Comparison of ENCODE assay signal across 9 cellular contexts in the genomic region with DNA sequence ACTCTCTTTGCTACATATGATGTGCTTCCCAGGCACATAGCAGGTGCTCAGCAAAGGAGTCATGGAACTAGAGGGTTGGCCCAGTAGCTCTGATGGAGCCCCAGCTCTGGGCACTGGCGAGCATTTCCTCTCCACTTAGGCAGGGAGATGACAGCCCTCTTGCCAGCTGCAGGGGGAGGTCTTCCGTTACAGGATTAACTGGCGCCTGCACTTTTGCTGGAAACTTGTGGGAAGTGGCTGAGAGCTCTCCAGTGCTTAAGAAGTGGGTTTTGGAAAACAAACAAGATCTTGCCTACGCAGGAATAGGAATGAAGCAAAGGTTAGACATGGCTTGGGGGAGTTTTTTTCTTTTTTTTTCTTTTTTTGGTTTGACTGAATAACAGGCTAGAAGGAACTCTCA.
DNase-seq lines count a peak whose midpoint lies in the region; ATAC-seq lines count a peak whose summit lies in the region.
"Had no signal": no experiment of that assay in that cellular context is flagged by ENCODE, and none has a peak within 500 bp of the region (broad histone marks: within the 10 kb centered on the region; RNA-seq: fewer than 3 reads in every experiment).

No MANE protein-coding gene starts in this region.

- H4K8ac ChIP-seq in neuronal stem cell (ENCODE audit: low read depth, low read length): no peak overlapping the region

- ATAC-seq in HG02623 (IDR thresholded peaks at IDR 0.05; ENCODE audit: unreplicated experiment): no peak

- H3K4me1 ChIP-seq in neuronal stem cell (ENCODE audit: control insufficient read depth in 2 of 2, insufficient read depth in 1 of 2, low read depth in 1 of 2, low read length in 2 of 2): peaks cover 0 to 12% of the 10 kb centered on the region in 2 donors

- no peak overlapping the region for H3K14ac ChIP-seq in neuronal stem cell (ENCODE audit: low read length)

- H3K79me1 ChIP-seq in neuronal stem cell (ENCODE audit: low read depth, low read length): no peaks in the 10 kb centered on the region

- H4K91ac ChIP-seq in neuronal stem cell (ENCODE audit: low read depth, low read length, poor library complexity): no peak overlapping the region

- H2BK120ac ChIP-seq in neuronal stem cell (ENCODE audit: low read depth, low read length): no peak overlapping the region

- H3K27ac ChIP-seq in neuronal stem cell (replicated peaks; ENCODE audit: low read length) (no peak overlapping the region), substantia nigra (ENCODE audit: low read depth, low read length, poor library complexity, severe bottlenecking) (no peak overlapping the region)

- no peak overlapping the region for H2BK15ac ChIP-seq in neuronal stem cell (ENCODE audit: low read length)

- no peak overlapping the region for H2BK5ac ChIP-seq in neuronal stem cell (ENCODE audit: low read length)

- no peak overlapping the region for H3K9ac ChIP-seq in neuronal stem cell (ENCODE audit: low read depth, low read length, poor library complexity)

- no CpG with 5 or more reads among the region's 4 CpGs for WGBS in neuronal stem cell (ENCODE audit: extremely low coverage in 2 of 2, insufficient read length in 2 of 2, insufficient replicate concordance in 1 of 2), 2 donors

- H3K4me3 ChIP-seq in neuronal stem cell (ENCODE audit: low read length in 2 of 2): no peak overlapping the region

- H3K9me3 ChIP-seq in neuronal stem cell (replicated peaks in 1 of 2; ENCODE audit: control insufficient read depth in 2 of 2, insufficient read depth in 1 of 2, low read depth in 1 of 2, low read length in 2 of 2): no peaks in the 10 kb centered on the region

- H2BK12ac ChIP-seq in neuronal stem cell (ENCODE audit: low read length): no peak overlapping the region

- DNase-seq in DMS79 treated with DMSO at 0.1 percent for 48 hours (lab: John Stamatoyannopoulos, UW) (peak; percentile 96), NCI-H2227 treated with DMSO at 0.1 percent for 48 hours (lab: John Stamatoyannopoulos, UW) (peak; percentile 25), dedifferentiated amniotic fluid mesenchymal stem cell (ENCODE audit: extremely low spot score) (peak; percentile 37), neuronal stem cell (ENCODE audit: low spot score) (peak; percentile 18), NCI-H774 (lab: John Stamatoyannopoulos, UW) (no peak), substantia nigra (lab: John Stamatoyannopoulos, UW) (no peak), posterior cingulate gyrus (no peak)
- DNase-seq: NCI-H1048 had no signal

- H3K4me2 ChIP-seq in neuronal stem cell (ENCODE audit: insufficient read depth, low read length, poor library complexity, severe bottlenecking): no peak overlapping the region

- H3K18ac ChIP-seq in neuronal stem cell (ENCODE audit: low read length): no peak overlapping the region

- no peak overlapping the region for H2AFZ ChIP-seq in neuronal stem cell (ENCODE audit: low read length)

- H3K4ac ChIP-seq in neuronal stem cell (ENCODE audit: low read length): no peak overlapping the region

- no peaks in the 10 kb centered on the region for H3K36me3 ChIP-seq in neuronal stem cell (replicated peaks in 1 of 2; ENCODE audit: control insufficient read depth in 2 of 2, insufficient read depth in 2 of 2, low read length in 2 of 2)

- no peaks in the 10 kb centered on the region for H3K27me3 ChIP-seq in neuronal stem cell (ENCODE audit: control insufficient read depth in 3 of 3, insufficient read depth in 3 of 3, low read depth in 1 of 3, low read length in 3 of 3)

- intact Hi-C loops in posterior cingulate gyrus (cut with DNase I): no loop called here

- H3K23ac ChIP-seq in neuronal stem cell (ENCODE audit: low read depth, low read length, poor library complexity): no peak overlapping the region

- H2AK5ac ChIP-seq in neuronal stem cell (ENCODE audit: low read depth, low read length): no peak overlapping the region

Comparison
In these comparisons a context has a peak if more than half of its experiments do, and no peak if none do; other contexts are left out.
1. DNase-seq: peak in DMS79 treated with DMSO at 0.1 percent for 48 hours (single experiment), NCI-H2227 treated with DMSO at 0.1 percent for 48 hours (single experiment), dedifferentiated amniotic fluid mesenchymal stem cell (single experiment) and neuronal stem cell (single experiment); none in NCI-H774 (single experiment), substantia nigra (0 of 49) and posterior cingulate gyrus (0 of 10).